Comparison of ENCODE assay signal across 19 cellular contexts in genomic region chr1:25657786-25658760, GRCh38. TPM values are rescaled to one million over a fixed set of nuclear protein-coding genes. Genes with fewer than 3 reads are reported as not detected.
DNase-seq lines count a peak whose midpoint lies in the region; ATAC-seq and TF ChIP-seq lines count a peak whose summit lies in the region.
"Had no signal": no experiment of that assay in that cellular context is flagged by ENCODE, and none has a peak within 500 bp of the region (broad histone marks: within the 10 kb centered on the region; RNA-seq: fewer than 3 reads in every experiment).

No MANE protein-coding gene starts in this region.

- H3K9ac ChIP-seq in H9 (ENCODE audit: extremely low read depth, insufficient read length, low read length) (no peak overlapping the region), trophoblast cell (ENCODE audit: low read length) (no peak overlapping the region)

- H2AK5ac ChIP-seq in H9 (ENCODE audit: insufficient read length, low read length) (no peak overlapping the region), trophoblast cell (ENCODE audit: low read length) (no peak overlapping the region)

- no peak overlapping the region for H4K5ac ChIP-seq in H9 (ENCODE audit: insufficient read length, low read depth, low read length)

- no peak overlapping the region for H3K56ac ChIP-seq in H9 (ENCODE audit: insufficient read length, low read depth, low read length)

- ATAC-seq in activated T-cell treated with anti-CD3 and anti-CD28 coated beads, Interleukin-2, amount 50 U/mL, for 72 hours (replicated peaks in 1 of 2) = no peak
- ATAC-seq in gastrocnemius medialis = no peak
- no peak for ATAC-seq in HG03108 (IDR thresholded peaks at IDR 0.05; ENCODE audit: unreplicated experiment)
- ATAC-seq: activated CD4-positive, CD25-positive, alpha-beta regulatory T cell treated with anti-CD3 and anti-CD28 coated beads, Interleukin-2, amount 50 U/mL, for 24 hours; left colon had no signal

- no peak overlapping the region for H2BK15ac ChIP-seq in H9 (ENCODE audit: low read depth, low read length)

- H3K4me1 Mint-ChIP-seq in activated T-cell treated with anti-CD3 and anti-CD28 coated beads, Interleukin-2, amount 50 U/mL, for 72 hours (ENCODE audit: low read depth) = peaks cover 38% of the 10 kb centered on the region
- peaks cover 12 to 16% of the 10 kb centered on the region in 2 experiments for H3K4me1 Mint-ChIP-seq in H9

- H3K9me3 ChIP-seq in H9 (ENCODE audit: control insufficient read depth, low read depth, low read length) = no peaks in the 10 kb centered on the region
- H3K9me3 ChIP-seq in right atrium auricular region = no peaks in the 10 kb centered on the region
- no peaks in the 10 kb centered on the region for H3K9me3 ChIP-seq in gastrocnemius medialis
- no peaks in the 10 kb centered on the region for H3K9me3 ChIP-seq in trophoblast cell (ENCODE audit: insufficient read depth, low read depth, low read length)

- H3K4ac ChIP-seq in H9 (ENCODE audit: low read depth, low read length) = no peak overlapping the region
- no peak overlapping the region for H3K4ac ChIP-seq in trophoblast cell (ENCODE audit: low read depth, low read length)

- H2BK12ac ChIP-seq in H9 (ENCODE audit: insufficient read length, low read depth, low read length) (no peak overlapping the region), trophoblast cell (ENCODE audit: low read length) (no peak overlapping the region)

- H3K4me1 ChIP-seq in H9 (ENCODE audit: insufficient read depth, low read length) = peaks cover 2% of the 10 kb centered on the region; the same call in 1 of the 2 replicates
- H3K4me1 ChIP-seq in right atrium auricular region = peaks cover 0 to 34% of the 10 kb centered on the region in 2 donors
- H3K4me1 ChIP-seq in gastrocnemius medialis = peaks cover 18 to 23% of the 10 kb centered on the region in 2 donors
- peaks cover 6 to 10% of the 10 kb centered on the region in 2 experiments for H3K4me1 ChIP-seq in trophoblast cell (ENCODE audit: control insufficient read depth in 1 of 2, insufficient read depth in 2 of 2, low read length in 2 of 2)

- H3K36me3 ChIP-seq in right atrium auricular region = no peaks in the 10 kb centered on the region
- H3K36me3 ChIP-seq in gastrocnemius medialis = no peaks in the 10 kb centered on the region
- H3K36me3 ChIP-seq in trophoblast cell (ENCODE audit: control insufficient read depth in 1 of 2, insufficient read depth in 2 of 2, low read length in 2 of 2) = no peaks in the 10 kb centered on the region
- H3K36me3 ChIP-seq: brain microvascular endothelial cell had no signal

- no peak overlapping the region for H2BK5ac ChIP-seq in H9 (ENCODE audit: insufficient read length, low read length)
- no peak overlapping the region for H2BK5ac ChIP-seq in trophoblast cell (ENCODE audit: low read depth, low read length, poor library complexity)

- no peak overlapping the region for H3K27ac Mint-ChIP-seq in activated T-cell treated with anti-CD3 and anti-CD28 coated beads, Interleukin-2, amount 50 U/mL, for 72 hours
- H3K27ac Mint-ChIP-seq in H9 = peak overlapping the region in 2 of 3 experiments; percentile 46; a peak in 2 of 7 replicates

- H2AFZ ChIP-seq in H9 (ENCODE audit: low read length) (no peak overlapping the region), trophoblast cell (ENCODE audit: insufficient read depth, low read length, poor library complexity) (no peak overlapping the region)

- no peak for TF ChIP-seq POLR2A in gastrocnemius medialis (IDR thresholded peaks at IDR 0.05)

- TF ChIP-seq CTCF in H9 (conservative IDR thresholded peaks at IDR 0.05) (no peak), right atrium auricular region (IDR thresholded peaks at IDR 0.05) (no peak), gastrocnemius medialis (IDR thresholded peaks at IDR 0.05 in 4 of 5, conservative IDR thresholded peaks at IDR 0.05 in 1 of 5) (no peak)

- H4K8ac ChIP-seq in H9 (replicated peaks; ENCODE audit: insufficient read length, low read depth, low read length) (no peak overlapping the region), trophoblast cell (ENCODE audit: low read depth, low read length) (no peak overlapping the region)

- H3K27me3 ChIP-seq in H9 (ENCODE audit: insufficient read depth, low read length) (no peaks in the 10 kb centered on the region), right atrium auricular region (no peaks in the 10 kb centered on the region), gastrocnemius medialis (no peaks in the 10 kb centered on the region), trophoblast cell (ENCODE audit: insufficient read depth, low read length) (no peaks in the 10 kb centered on the region)
- H3K27me3 ChIP-seq: brain microvascular endothelial cell had no signal

- H2BK20ac ChIP-seq in H9 (ENCODE audit: low read depth, low read length, poor library complexity, severe bottlenecking) = no peak overlapping the region

- H3K79me2 ChIP-seq in H9 (ENCODE audit: insufficient read depth, low read length) (no peaks in the 10 kb centered on the region), trophoblast cell (ENCODE audit: control insufficient read depth, insufficient read depth, low read length, poor library complexity) (no peaks in the 10 kb centered on the region)

- no CpG with 5 or more reads among the region's 12 CpGs for WGBS in H9 (ENCODE audit: extremely low coverage, insufficient read length, low lambda C conversion rate)
- no CpG with 5 or more reads among the region's 12 CpGs for WGBS in trophoblast cell (ENCODE audit: extremely low coverage, insufficient coverage, insufficient read length)

- H3K27me3 Mint-ChIP-seq in activated T-cell treated with anti-CD3 and anti-CD28 coated beads, Interleukin-2, amount 50 U/mL, for 72 hours (ENCODE audit: low read depth) = no peaks in the 10 kb centered on the region
- H3K27me3 Mint-ChIP-seq in H9 (ENCODE audit: low read depth) = no peaks in the 10 kb centered on the region

- H3K4me2 ChIP-seq in H9 (ENCODE audit: insufficient read depth, insufficient read length, low read length) = no peak overlapping the region
- no peak overlapping the region for H3K4me2 ChIP-seq in trophoblast cell (ENCODE audit: low read length)

- H4K91ac ChIP-seq in H9 (ENCODE audit: insufficient read length, low read depth, low read length) (no peak overlapping the region), trophoblast cell (ENCODE audit: low read depth, low read length) (no peak overlapping the region)

- 0 out of 2 replicates have a peak overlapping the region, but pooled peaks have one; percentile 26 for H3K14ac ChIP-seq in H9 (ENCODE audit: insufficient read depth, low read length)
- no peak overlapping the region for H3K14ac ChIP-seq in trophoblast cell (ENCODE audit: low read length)

- H3K79me1 ChIP-seq in H9 (ENCODE audit: insufficient read depth, low read depth, low read length, poor library complexity, severe bottlenecking) (no peaks in the 10 kb centered on the region), trophoblast cell (ENCODE audit: low read length) (no peaks in the 10 kb centered on the region)

- H2BK120ac ChIP-seq in H9 (ENCODE audit: low read depth, low read length, poor library complexity, severe bottlenecking) (no peak overlapping the region), trophoblast cell (ENCODE audit: insufficient read depth, low read length, poor library complexity) (no peak overlapping the region)

- H3K18ac ChIP-seq in H9 (ENCODE audit: insufficient read length, low read depth, low read length) = no peak overlapping the region
- no peak overlapping the region for H3K18ac ChIP-seq in trophoblast cell (ENCODE audit: low read length)

- no peaks in the 10 kb centered on the region for H4K20me1 ChIP-seq in H9 (ENCODE audit: control insufficient read depth, insufficient read depth, insufficient read length)

- in situ Hi-C loops in gastrocnemius medialis (cut with MboI; ENCODE audit: low sequenced_read_pairs in 4 of 4) = no loop called here

- no peak overlapping the region for H3K4me3 Mint-ChIP-seq in activated T-cell treated with anti-CD3 and anti-CD28 coated beads, Interleukin-2, amount 50 U/mL, for 72 hours
- no peak overlapping the region for H3K4me3 Mint-ChIP-seq in H9

- DNase-seq in activated T-cell treated with anti-CD3 and anti-CD28 coated beads, Interleukin-2, amount 50 U/mL, for 48 hours = peak; percentile 15 to 16
- no peak for DNase-seq in activated T-cell treated with anti-CD3 and anti-CD28 coated beads, Interleukin-2, amount 50 U/mL, for 72 hours
- DNase-seq in H9 = peak; percentile 14
- peak; percentile 57 for DNase-seq in right atrium auricular region (ENCODE audit: low spot score)
- DNase-seq in gastrocnemius medialis = no peak
- DNase-seq in trophoblast cell = no peak
- no peak for DNase-seq in NCI-H128 (lab: John Stamatoyannopoulos, UW; ENCODE audit: unreplicated experiment)
- DNase-seq: brain microvascular endothelial cell; DMS153; foreskin melanocyte; NCI-H1048; NK-92 treated with Interleukin-12 subunit alpha and Interleukin-12 subunit beta, amount 100 ng/mL, for 24 hours; stimulated activated CD4-positive, alpha-beta T cell treated with anti-CD3 and anti-CD28 coated beads, Interleukin-4, amount 100 ng/mL, for 1 hour; T1000 had no signal

- no peaks in the 10 kb centered on the region for H3K9me3 Mint-ChIP-seq in activated T-cell treated with anti-CD3 and anti-CD28 coated beads, Interleukin-2, amount 50 U/mL, for 72 hours
- H3K9me3 Mint-ChIP-seq in H9 = no peaks in the 10 kb centered on the region

- H3T11ph ChIP-seq in H9 (ENCODE audit: low read length) = no peak overlapping the region

- no peak overlapping the region for H4K12ac ChIP-seq in trophoblast cell (ENCODE audit: low read depth, low read length)

- H3K23ac ChIP-seq in H9 (ENCODE audit: insufficient read length, low read depth, low read length) (no peak overlapping the region), trophoblast cell (ENCODE audit: low read length) (no peak overlapping the region)

- H3K23me2 ChIP-seq in H9 (ENCODE audit: insufficient read length, low read depth, low read length, poor library complexity, severe bottlenecking) = no peaks in the 10 kb centered on the region

- no peak overlapping the region for H3K27ac ChIP-seq in H9 (ENCODE audit: insufficient read length, low read depth, low read length)
- peak overlapping the region in 1 of 2 donors; percentile 32 for H3K27ac ChIP-seq in right atrium auricular region
- H3K27ac ChIP-seq in gastrocnemius medialis = peak overlapping the region; percentile 52 to 69 (median 68)
- no peak overlapping the region for H3K27ac ChIP-seq in trophoblast cell (ENCODE audit: low read depth, low read length)
- H3K27ac ChIP-seq: brain microvascular endothelial cell, epithelial cell of prostate had no signal

- intact Hi-C loops in gastrocnemius medialis (cut with DNase I; ENCODE audit: low total_unique reads) = loop anchor here (2.0 kb wide), 1 partner anchor 43 kb away; no protein-coding TSS in a partner anchor

- H3K36me3 Mint-ChIP-seq in activated T-cell treated with anti-CD3 and anti-CD28 coated beads, Interleukin-2, amount 50 U/mL, for 72 hours (ENCODE audit: insufficient read depth in 2 of 2) = no peaks in the 10 kb centered on the region
- H3K36me3 Mint-ChIP-seq in H9 (ENCODE audit: insufficient read depth in 1 of 3, low read depth in 3 of 3) = no peaks in the 10 kb centered on the region

- H3K4me3 ChIP-seq in right atrium auricular region (no peak overlapping the region), gastrocnemius medialis (no peak overlapping the region), trophoblast cell (ENCODE audit: low read depth, low read length) (no peak overlapping the region)

RNA-seq across cellular contexts. Expression of gene MAN1C1, which starts 41.5 kb away (rescaled TPM):
- total RNA-seq in activated T-cell treated with anti-CD3 and anti-CD28 coated beads, Interleukin-2, amount 50 U/mL, for 72 hours = 10 to 100 TPM in 1 of 2 donors, 1 to 10 TPM in 1; 9.4 to 13.3 TPM
- total RNA-seq in H9 (2021) (9.3 and 9.9 TPM in 2 replicates), right atrium auricular region (10 to 100 TPM in 1 of 2 donors, 1 to 10 TPM in 1; 9.4 to 13.6 TPM), gastrocnemius medialis (1 to 10 TPM; 2.0 to 4.4 (median 2.5) TPM)
- polyA plus RNA-seq in trophoblast cell (2013) = 3.4 and 3.6 TPM in 2 replicates
- total RNA-seq: HT1080 had no signal

Comparison
In these comparisons a context has a peak if more than half of its experiments do, and no peak if none do; other contexts are left out.
1. DNase-seq: peak in activated T-cell treated with anti-CD3 and anti-CD28 coated beads, Interleukin-2, amount 50 U/mL, for 48 hours (2 of 2), H9 (single experiment) and right atrium auricular region (single experiment); none in activated T-cell treated with anti-CD3 and anti-CD28 coated beads, Interleukin-2, amount 50 U/mL, for 72 hours (0 of 2), gastrocnemius medialis (0 of 2), trophoblast cell (0 of 2) and NCI-H128 (single experiment).
2. H3K27ac ChIP-seq: peak in gastrocnemius medialis (4 of 4); none in H9 (single experiment) and trophoblast cell (single experiment).